ENCODE assay signal across 9 cellular contexts in genomic region chr3:128432301-128432897, GRCh38. TPM values are rescaled to one million over a fixed set of nuclear protein-coding genes. Genes with fewer than 3 reads are reported as not detected.
A peak's percentile ranks its signal among the peaks of the same experiment; 100 is the strongest.
DNase-seq lines count a peak whose midpoint lies in the region; ATAC-seq and TF ChIP-seq lines count a peak whose summit lies in the region.
"Had no signal": no experiment of that assay in that cellular context is flagged by ENCODE, and none has a peak within 500 bp of the region (broad histone marks: within the 10 kb centered on the region; RNA-seq: fewer than 3 reads in every experiment).

No MANE protein-coding gene starts in this region.

- peak overlapping the region; percentile 2 for H3K4me3 Mint-ChIP-seq in natural killer cell treated with Interleukin-12 subunit alpha and Interleukin-12 subunit beta and Interleukin-15 and Interleukin-18, amount 100 ng/mL, for 72 hours
- H3K4me3 Mint-ChIP-seq in natural killer cell (no peak overlapping the region), MCF 10A (ENCODE audit: unreplicated experiment) (peak overlapping the region; percentile 37)

- no peak for ATAC-seq in natural killer cell treated with Interleukin-12 subunit alpha and Interleukin-12 subunit beta and Interleukin-15 and Interleukin-18, amount 100 ng/mL, for 72 hours
- no peak for ATAC-seq in natural killer cell

- H3K4me3 ChIP-seq in mesodermal cell (ENCODE audit: extremely low read depth, insufficient read depth, low read length, poor library complexity, severe bottlenecking) (peak overlapping the region; percentile 28), foreskin fibroblast (ENCODE audit: low read depth in 1 of 2, low read length in 2 of 2) (peak overlapping the region in 1 of 2 donors; percentile 24)

- no peaks in the 10 kb centered on the region for H3K9me3 Mint-ChIP-seq in natural killer cell treated with Interleukin-12 subunit alpha and Interleukin-12 subunit beta and Interleukin-15 and Interleukin-18, amount 100 ng/mL, for 72 hours
- H3K9me3 Mint-ChIP-seq in natural killer cell: no peaks in the 10 kb centered on the region
- H3K9me3 Mint-ChIP-seq in MCF 10A (ENCODE audit: unreplicated experiment): no peaks in the 10 kb centered on the region

- peaks cover 15% of the 10 kb centered on the region for H3K4me1 ChIP-seq in mesodermal cell (ENCODE audit: control insufficient read depth, insufficient read depth, low read length, poor library complexity, severe bottlenecking)

- H3K4me1 Mint-ChIP-seq in natural killer cell treated with Interleukin-12 subunit alpha and Interleukin-12 subunit beta and Interleukin-15 and Interleukin-18, amount 100 ng/mL, for 72 hours (ENCODE audit: low read depth in 2 of 2): peaks cover 6 to 11% of the 10 kb centered on the region in 2 donors
- H3K4me1 Mint-ChIP-seq in natural killer cell (peaks cover 0 to 9% of the 10 kb centered on the region in 2 donors), MCF 10A (ENCODE audit: insufficient read depth, unreplicated experiment) (no peaks in the 10 kb centered on the region)

- peaks cover 34 to 37% of the 10 kb centered on the region in 2 donors for H3K27me3 Mint-ChIP-seq in natural killer cell treated with Interleukin-12 subunit alpha and Interleukin-12 subunit beta and Interleukin-15 and Interleukin-18, amount 100 ng/mL, for 72 hours
- H3K27me3 Mint-ChIP-seq in natural killer cell (ENCODE audit: low read depth in 2 of 2) (peaks cover 34 to 47% of the 10 kb centered on the region in 2 donors), MCF 10A (ENCODE audit: insufficient read depth, unreplicated experiment) (peaks cover 55% of the 10 kb centered on the region)

- H3K27ac Mint-ChIP-seq in natural killer cell treated with Interleukin-12 subunit alpha and Interleukin-12 subunit beta and Interleukin-15 and Interleukin-18, amount 100 ng/mL, for 72 hours: no peak overlapping the region
- H3K27ac Mint-ChIP-seq in natural killer cell (no peak overlapping the region), MCF 10A (ENCODE audit: low read depth, unreplicated experiment) (no peak overlapping the region)

- POLR2A ChIA-PET in MCF 10A (lab: Yijun Ruan, JAX): no interaction called here

- BruUV-seq in MCF 10A (replicated peaks; lab: Mats Ljungman, UMichigan): no TSS peak

- TF ChIP-seq CTCF in natural killer cell (IDR thresholded peaks at IDR 0.05) (no peak), MCF 10A (IDR thresholded peaks at IDR 0.05; ENCODE audit: unreplicated experiment) (no peak), foreskin fibroblast (IDR thresholded peaks at IDR 0.05; ENCODE audit: low read depth, low read length) (no peak)

- peaks cover 6% of the 10 kb centered on the region for H3K36me3 Mint-ChIP-seq in natural killer cell treated with Interleukin-12 subunit alpha and Interleukin-12 subunit beta and Interleukin-15 and Interleukin-18, amount 100 ng/mL, for 72 hours
- H3K36me3 Mint-ChIP-seq in natural killer cell (no peaks in the 10 kb centered on the region), MCF 10A (ENCODE audit: insufficient read depth, unreplicated experiment) (peaks cover 11% of the 10 kb centered on the region)

- intact Hi-C loops in natural killer cell (cut with micrococcal nuclease): no loop called here
- intact Hi-C loops in MCF 10A (cut with micrococcal nuclease): no loop called here

- H3K36me3 ChIP-seq in mesodermal cell (ENCODE audit: control insufficient read depth, insufficient read depth, low read length): no peaks in the 10 kb centered on the region

- CTCF ChIA-PET in MCF 10A (lab: Yijun Ruan, JAX): interaction anchor here (0.7 kb wide), 1 partner anchor 112 kb away, joined by 3 read pairs; no protein-coding TSS in a partner anchor

- H3K27ac ChIP-seq in mesodermal cell (ENCODE audit: low read depth, low read length, severe bottlenecking): no peak overlapping the region

- 4 to 5% methylated on average over 22 to 30 of the region's 33 CpGs for WGBS in mesodermal cell (ENCODE audit: insufficient coverage in 2 of 2), 2 experiments

- no peaks in the 10 kb centered on the region for H3K9me3 ChIP-seq in mesodermal cell (ENCODE audit: control insufficient read depth, low read length)

- DNase-seq in natural killer cell treated with Interleukin-12 subunit alpha and Interleukin-12 subunit beta and Interleukin-15 and Interleukin-18, amount 100 ng/mL, for 72 hours (ENCODE audit: low spot score): no peak
- DNase-seq in natural killer cell (no peak), MCF 10A (ENCODE audit: unreplicated experiment) (no peak), NCI-H345 treated with DMSO at 0.1 percent for 48 hours (lab: John Stamatoyannopoulos, UW; ENCODE audit: unreplicated experiment) (no peak), NAMALWA (ENCODE audit: low spot score) (no peak), foreskin fibroblast (no peak)
- no peak for DNase-seq in activated CD4-positive, alpha-beta T cell treated with anti-CD3 and anti-CD28 coated beads, Interleukin-2, amount 50 U/mL, for 48 hours

RNA-seq across cellular contexts. Expression of gene DNAJB8, which starts 34.3 kb away (rescaled TPM):
- not detected for total RNA-seq in natural killer cell treated with Interleukin-12 subunit alpha and Interleukin-12 subunit beta and Interleukin-15 and Interleukin-18, amount 100 ng/mL, for 72 hours
- total RNA-seq in natural killer cell (not detected), MCF 10A (2022) (not detected in 2 replicates)
- not detected for polyA plus RNA-seq in mesodermal cell (2013, experiment 1 of 2)
- not detected for polyA plus RNA-seq in mesodermal cell (2013, experiment 2 of 2)
- total RNA-seq: pulmonary artery endothelial cell had no signal
